Comparison of ENCODE assay signal across 8 cellular contexts in the genomic region with DNA sequence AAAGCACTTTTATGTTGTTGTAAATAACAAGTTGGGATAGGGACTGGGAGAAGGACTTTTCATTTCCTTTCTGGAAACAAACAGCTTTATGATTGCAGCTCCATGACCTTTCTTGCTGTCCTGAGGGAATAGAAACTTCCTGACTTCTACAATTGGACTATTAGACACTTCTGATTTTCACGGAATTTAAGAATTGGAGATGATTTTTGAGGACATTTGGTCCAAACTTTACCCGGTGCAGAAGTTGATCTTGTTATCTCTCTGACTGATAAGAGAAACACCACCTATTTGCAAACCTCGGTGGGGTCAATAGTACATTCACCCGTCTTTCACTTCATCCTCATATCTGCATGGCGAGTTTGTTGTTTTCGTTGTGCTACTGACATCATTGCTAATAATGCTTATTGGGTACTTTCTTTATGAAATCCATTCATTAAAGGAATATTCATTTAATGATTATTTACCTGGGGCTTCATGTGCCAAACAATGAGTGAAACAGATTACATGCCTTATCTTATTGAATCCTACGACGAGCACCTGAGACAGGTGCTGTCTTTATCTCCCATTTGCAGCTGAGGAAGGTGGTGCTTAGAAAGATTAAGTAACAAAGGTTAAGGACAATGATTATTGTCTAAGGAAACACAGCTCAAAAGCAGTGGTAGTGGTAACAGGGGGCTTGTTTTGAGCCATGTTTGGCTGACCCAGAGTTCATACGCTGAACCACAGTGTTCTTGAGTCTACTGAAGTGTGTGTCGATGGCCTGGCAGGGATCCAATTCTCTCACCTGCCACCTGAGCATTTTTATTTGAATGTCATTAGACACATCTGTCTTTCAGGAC.
A peak's percentile ranks its signal among the peaks of the same experiment; 100 is the strongest.
DNase-seq lines count a peak whose midpoint lies in the region; ATAC-seq and TF ChIP-seq lines count a peak whose summit lies in the region.

No MANE protein-coding gene starts in this region.

- H3K4me3 Mint-ChIP-seq in neural crest cell = peak overlapping the region; percentile 25

- peak overlapping the region; percentile 93 for H3K27ac Mint-ChIP-seq in neural crest cell (ENCODE audit: unreplicated experiment)

- peaks cover 11% of the 10 kb centered on the region for H3K36me3 Mint-ChIP-seq in neural crest cell (ENCODE audit: low read depth)

- no peaks in the 10 kb centered on the region for H3K27me3 Mint-ChIP-seq in neural crest cell (ENCODE audit: low read depth)

- H3K4me1 Mint-ChIP-seq in neural crest cell = peaks cover 57% of the 10 kb centered on the region

- peak; percentile 82 for DNase-seq in COLO668 (lab: John Stamatoyannopoulos, UW; ENCODE audit: unreplicated experiment)
- DNase-seq in NCI-H2107 (lab: John Stamatoyannopoulos, UW) = peak; percentile 60
- peak; percentile 45 for DNase-seq in dermis blood vessel endothelial cell
- no peak for DNase-seq in neural crest cell (ENCODE audit: low read depth, low spot score)
- DNase-seq in stimulated activated CD4-positive, alpha-beta T cell treated with anti-CD3 and anti-CD28 coated beads, Interleukin-15, amount 100 ng/mL, for 24 hours = no peak
- DNase-seq in KBM-7 = no peak

- no peak for TF ChIP-seq CTCF in neural crest cell (conservative IDR thresholded peaks at IDR 0.05)

- no peak for ATAC-seq in GM21526 (IDR thresholded peaks at IDR 0.05; ENCODE audit: low FRiP score, unreplicated experiment)
- ATAC-seq in SK-N-SH treated with all-trans-retinoic acid at 6 μM for 48 hours = no peak

- in situ Hi-C loops in KBM-7 (cut with MboI; ENCODE audit: low pct_unique_long_range_greater_than_20kb, low sequenced_read_pairs) = loop anchor here (10.0 to 25.0 kb wide), 3 partner anchors 184 to 457 kb away; a partner anchor contains a TSS

- peaks cover 5% of the 10 kb centered on the region for H3K9me3 Mint-ChIP-seq in neural crest cell

TF ChIP-seq in SK-N-SH treated with all-trans-retinoic acid at 6 μM for 48 hours, 23 proteins besides CTCF, POLR2A, EP300 and RAD21:
- TF ChIP-seq BACH2 (CRISPR knock-in tag; IDR thresholded peaks at IDR 0.05; ENCODE audit: borderline replicate concordance) = no peak
- no peak for TF ChIP-seq ZNF8 (CRISPR knock-in tag; IDR thresholded peaks at IDR 0.05)
- TF ChIP-seq, protein P1, sequence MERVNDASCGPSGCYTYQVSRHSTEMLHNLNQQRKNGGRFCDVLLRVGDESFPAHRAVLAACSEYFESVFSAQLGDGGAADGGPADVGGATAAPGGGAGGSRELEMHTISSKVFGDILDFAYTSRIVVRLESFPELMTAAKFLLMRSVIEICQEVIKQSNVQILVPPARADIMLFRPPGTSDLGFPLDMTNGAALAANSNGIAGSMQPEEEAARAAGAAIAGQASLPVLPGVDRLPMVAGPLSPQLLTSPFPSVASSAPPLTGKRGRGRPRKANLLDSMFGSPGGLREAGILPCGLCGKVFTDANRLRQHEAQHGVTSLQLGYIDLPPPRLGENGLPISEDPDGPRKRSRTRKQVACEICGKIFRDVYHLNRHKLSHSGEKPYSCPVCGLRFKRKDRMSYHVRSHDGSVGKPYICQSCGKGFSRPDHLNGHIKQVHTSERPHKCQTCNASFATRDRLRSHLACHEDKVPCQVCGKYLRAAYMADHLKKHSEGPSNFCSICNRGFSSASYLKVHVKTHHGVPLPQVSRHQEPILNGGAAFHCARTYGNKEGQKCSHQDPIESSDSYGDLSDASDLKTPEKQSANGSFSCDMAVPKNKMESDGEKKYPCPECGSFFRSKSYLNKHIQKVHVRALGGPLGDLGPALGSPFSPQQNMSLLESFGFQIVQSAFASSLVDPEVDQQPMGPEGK (CRISPR knock-in tag; IDR thresholded peaks at IDR 0.05; ENCODE audit: borderline replicate concordance) = no peak
- TF ChIP-seq ARNTL (CRISPR knock-in tag; IDR thresholded peaks at IDR 0.05; ENCODE audit: borderline replicate concordance, low read depth) = no peak
- TF ChIP-seq, protein P2, sequence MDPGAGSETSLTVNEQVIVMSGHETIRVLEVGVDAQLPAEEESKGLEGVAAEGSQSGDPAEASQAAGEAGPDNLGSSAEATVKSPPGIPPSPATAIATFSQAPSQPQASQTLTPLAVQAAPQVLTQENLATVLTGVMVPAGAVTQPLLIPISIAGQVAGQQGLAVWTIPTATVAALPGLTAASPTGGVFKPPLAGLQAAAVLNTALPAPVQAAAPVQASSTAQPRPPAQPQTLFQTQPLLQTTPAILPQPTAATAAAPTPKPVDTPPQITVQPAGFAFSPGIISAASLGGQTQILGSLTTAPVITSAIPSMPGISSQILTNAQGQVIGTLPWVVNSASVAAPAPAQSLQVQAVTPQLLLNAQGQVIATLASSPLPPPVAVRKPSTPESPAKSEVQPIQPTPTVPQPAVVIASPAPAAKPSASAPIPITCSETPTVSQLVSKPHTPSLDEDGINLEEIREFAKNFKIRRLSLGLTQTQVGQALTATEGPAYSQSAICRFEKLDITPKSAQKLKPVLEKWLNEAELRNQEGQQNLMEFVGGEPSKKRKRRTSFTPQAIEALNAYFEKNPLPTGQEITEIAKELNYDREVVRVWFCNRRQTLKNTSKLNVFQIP (CRISPR knock-in tag; IDR thresholded peaks at IDR 0.05; ENCODE audit: borderline replicate concordance, low read depth) = no peak
- no peak for TF ChIP-seq CSDC2 (CRISPR knock-in tag; IDR thresholded peaks at IDR 0.05)
- no peak for TF ChIP-seq ISL1 (CRISPR knock-in tag; IDR thresholded peaks at IDR 0.05)
- TF ChIP-seq ESRRG (CRISPR knock-in tag; IDR thresholded peaks at IDR 0.05) = no peak
- TF ChIP-seq ZFP30 (CRISPR knock-in tag; IDR thresholded peaks at IDR 0.05) = no peak
- no peak for TF ChIP-seq SNAI2 (CRISPR knock-in tag; IDR thresholded peaks at IDR 0.05)
- TF ChIP-seq TCF4 (CRISPR knock-in tag; IDR thresholded peaks at IDR 0.05; ENCODE audit: borderline replicate concordance) = no peak
- no peak for TF ChIP-seq ZNF565 (CRISPR knock-in tag; conservative IDR thresholded peaks at IDR 0.05; ENCODE audit: low read depth)
- TF ChIP-seq, protein P3, sequence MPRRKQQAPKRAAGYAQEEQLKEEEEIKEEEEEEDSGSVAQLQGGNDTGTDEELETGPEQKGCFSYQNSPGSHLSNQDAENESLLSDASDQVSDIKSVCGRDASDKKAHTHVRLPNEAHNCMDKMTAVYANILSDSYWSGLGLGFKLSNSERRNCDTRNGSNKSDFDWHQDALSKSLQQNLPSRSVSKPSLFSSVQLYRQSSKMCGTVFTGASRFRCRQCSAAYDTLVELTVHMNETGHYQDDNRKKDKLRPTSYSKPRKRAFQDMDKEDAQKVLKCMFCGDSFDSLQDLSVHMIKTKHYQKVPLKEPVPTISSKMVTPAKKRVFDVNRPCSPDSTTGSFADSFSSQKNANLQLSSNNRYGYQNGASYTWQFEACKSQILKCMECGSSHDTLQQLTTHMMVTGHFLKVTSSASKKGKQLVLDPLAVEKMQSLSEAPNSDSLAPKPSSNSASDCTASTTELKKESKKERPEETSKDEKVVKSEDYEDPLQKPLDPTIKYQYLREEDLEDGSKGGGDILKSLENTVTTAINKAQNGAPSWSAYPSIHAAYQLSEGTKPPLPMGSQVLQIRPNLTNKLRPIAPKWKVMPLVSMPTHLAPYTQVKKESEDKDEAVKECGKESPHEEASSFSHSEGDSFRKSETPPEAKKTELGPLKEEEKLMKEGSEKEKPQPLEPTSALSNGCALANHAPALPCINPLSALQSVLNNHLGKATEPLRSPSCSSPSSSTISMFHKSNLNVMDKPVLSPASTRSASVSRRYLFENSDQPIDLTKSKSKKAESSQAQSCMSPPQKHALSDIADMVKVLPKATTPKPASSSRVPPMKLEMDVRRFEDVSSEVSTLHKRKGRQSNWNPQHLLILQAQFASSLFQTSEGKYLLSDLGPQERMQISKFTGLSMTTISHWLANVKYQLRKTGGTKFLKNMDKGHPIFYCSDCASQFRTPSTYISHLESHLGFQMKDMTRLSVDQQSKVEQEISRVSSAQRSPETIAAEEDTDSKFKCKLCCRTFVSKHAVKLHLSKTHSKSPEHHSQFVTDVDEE (CRISPR knock-in tag; IDR thresholded peaks at IDR 0.05) = no peak
- TF ChIP-seq, protein P4, sequence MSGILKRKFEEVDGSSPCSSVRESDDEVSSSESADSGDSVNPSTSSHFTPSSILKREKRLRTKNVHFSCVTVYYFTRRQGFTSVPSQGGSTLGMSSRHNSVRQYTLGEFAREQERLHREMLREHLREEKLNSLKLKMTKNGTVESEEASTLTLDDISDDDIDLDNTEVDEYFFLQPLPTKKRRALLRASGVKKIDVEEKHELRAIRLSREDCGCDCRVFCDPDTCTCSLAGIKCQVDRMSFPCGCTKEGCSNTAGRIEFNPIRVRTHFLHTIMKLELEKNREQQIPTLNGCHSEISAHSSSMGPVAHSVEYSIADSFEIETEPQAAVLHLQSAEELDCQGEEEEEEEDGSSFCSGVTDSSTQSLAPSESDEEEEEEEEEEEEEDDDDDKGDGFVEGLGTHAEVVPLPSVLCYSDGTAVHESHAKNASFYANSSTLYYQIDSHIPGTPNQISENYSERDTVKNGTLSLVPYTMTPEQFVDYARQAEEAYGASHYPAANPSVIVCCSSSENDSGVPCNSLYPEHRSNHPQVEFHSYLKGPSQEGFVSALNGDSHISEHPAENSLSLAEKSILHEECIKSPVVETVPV (CRISPR knock-in tag; IDR thresholded peaks at IDR 0.05) = no peak
- TF ChIP-seq PPARA (CRISPR knock-in tag; IDR thresholded peaks at IDR 0.05; ENCODE audit: borderline replicate concordance) = no peak
- TF ChIP-seq ZFP3 (CRISPR knock-in tag; IDR thresholded peaks at IDR 0.05) = no peak
- no peak for TF ChIP-seq OSR1 (CRISPR knock-in tag; IDR thresholded peaks at IDR 0.05)
- TF ChIP-seq TOX (CRISPR knock-in tag; IDR thresholded peaks at IDR 0.05; ENCODE audit: borderline replicate concordance) = no peak
- TF ChIP-seq RARB (CRISPR knock-in tag; IDR thresholded peaks at IDR 0.05) = no peak
- no peak for TF ChIP-seq ZC3H10 (CRISPR knock-in tag; IDR thresholded peaks at IDR 0.05)

Comparison
In these comparisons a context has a peak if more than half of its experiments do, and no peak if none do; other contexts are left out.
1. DNase-seq: peak in COLO668 (single experiment), NCI-H2107 (single experiment) and dermis blood vessel endothelial cell (single experiment); none in neural crest cell (single experiment), stimulated activated CD4-positive, alpha-beta T cell treated with anti-CD3 and anti-CD28 coated beads, Interleukin-15, amount 100 ng/mL, for 24 hours (single experiment) and KBM-7 (single experiment).